ENCODE assay signal across 1 cellular context in genomic region chr11:20163778-20164133, GRCh38.
TF ChIP-seq lines count a peak whose summit lies in the region.

No MANE protein-coding gene starts in this region.

TF ChIP-seq in GM23338, 12 proteins besides CTCF, POLR2A, EP300 and RAD21 (continued from another document):
- TF ChIP-seq REST (IDR thresholded peaks at IDR 0.05; ENCODE audit: unreplicated experiment) (no peak), EZH2phosphoT487 (IDR thresholded peaks at IDR 0.05; ENCODE audit: unreplicated experiment) (no peak), ETS1 (IDR thresholded peaks at IDR 0.05) (no peak)
